1 cellular context compared by ENCODE assay signal in the genomic region with DNA sequence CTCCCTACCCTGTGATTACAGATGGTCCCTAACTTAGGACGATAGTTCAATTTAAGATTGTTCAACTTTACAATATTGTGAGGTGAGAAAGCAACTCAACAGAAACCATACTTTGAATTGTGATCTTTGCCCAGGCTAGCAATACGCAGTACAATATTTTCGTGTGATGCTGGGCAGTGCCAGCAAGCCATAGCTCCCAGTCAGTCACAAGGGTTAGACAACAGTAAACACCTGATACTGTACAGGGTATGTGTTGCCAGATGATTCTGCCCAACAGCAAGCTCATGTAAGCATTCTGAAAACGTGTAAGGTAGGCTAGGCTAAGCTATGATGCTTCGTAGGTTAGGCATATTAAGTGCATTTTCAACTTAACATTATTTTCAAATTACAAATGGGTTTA.
TF ChIP-seq lines count a peak whose summit lies in the region.

No MANE protein-coding gene starts in this region.

TF ChIP-seq in WTC11, 78 proteins besides CTCF, POLR2A, EP300 and RAD21 (continued from another document):
- TF ChIP-seq, protein P1, sequence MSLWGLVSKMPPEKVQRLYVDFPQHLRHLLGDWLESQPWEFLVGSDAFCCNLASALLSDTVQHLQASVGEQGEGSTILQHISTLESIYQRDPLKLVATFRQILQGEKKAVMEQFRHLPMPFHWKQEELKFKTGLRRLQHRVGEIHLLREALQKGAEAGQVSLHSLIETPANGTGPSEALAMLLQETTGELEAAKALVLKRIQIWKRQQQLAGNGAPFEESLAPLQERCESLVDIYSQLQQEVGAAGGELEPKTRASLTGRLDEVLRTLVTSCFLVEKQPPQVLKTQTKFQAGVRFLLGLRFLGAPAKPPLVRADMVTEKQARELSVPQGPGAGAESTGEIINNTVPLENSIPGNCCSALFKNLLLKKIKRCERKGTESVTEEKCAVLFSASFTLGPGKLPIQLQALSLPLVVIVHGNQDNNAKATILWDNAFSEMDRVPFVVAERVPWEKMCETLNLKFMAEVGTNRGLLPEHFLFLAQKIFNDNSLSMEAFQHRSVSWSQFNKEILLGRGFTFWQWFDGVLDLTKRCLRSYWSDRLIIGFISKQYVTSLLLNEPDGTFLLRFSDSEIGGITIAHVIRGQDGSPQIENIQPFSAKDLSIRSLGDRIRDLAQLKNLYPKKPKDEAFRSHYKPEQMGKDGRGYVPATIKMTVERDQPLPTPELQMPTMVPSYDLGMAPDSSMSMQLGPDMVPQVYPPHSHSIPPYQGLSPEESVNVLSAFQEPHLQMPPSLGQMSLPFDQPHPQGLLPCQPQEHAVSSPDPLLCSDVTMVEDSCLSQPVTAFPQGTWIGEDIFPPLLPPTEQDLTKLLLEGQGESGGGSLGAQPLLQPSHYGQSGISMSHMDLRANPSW (CRISPR knock-in tag; conservative IDR thresholded peaks at IDR 0.05; ENCODE audit: low read depth), result no peak
- TF ChIP-seq ZNF423 (CRISPR knock-in tag; IDR thresholded peaks at IDR 0.05), result no peak
